In genomic region chr10:75407296-75407715, GRCh38 we compare ENCODE assay signal across 11 cellular contexts. TPM values are rescaled to one million over a fixed set of nuclear protein-coding genes. Genes with fewer than 3 reads are reported as not detected.
DNase-seq lines count a peak whose midpoint lies in the region; ATAC-seq and TF ChIP-seq lines count a peak whose summit lies in the region.
"Had no signal": no experiment of that assay in that cellular context is flagged by ENCODE, and none has a peak within 500 bp of the region (broad histone marks: within the 10 kb centered on the region; RNA-seq: fewer than 3 reads in every experiment).

No MANE protein-coding gene starts in this region.

- in situ Hi-C loops in transverse colon (cut with MboI; ENCODE audit: low pct_ligation_motif_present in 1 of 4, low pct_unique_long_range_greater_than_20kb in 1 of 4, low sequenced_read_pairs in 3 of 4): loop anchor here (25.0 kb wide), 3 partner anchors 230 to 630 kb away; no protein-coding TSS in a partner anchor

- DNase-seq in cardiac muscle cell (ENCODE audit: low read depth in 1 of 2, low spot score in 1 of 2): peak in 1 of 2 donors; percentile 12
- no peak for DNase-seq in Right ventricle myocardium superior
- no peak for DNase-seq in coronary artery (ENCODE audit: low spot score)
- no peak for DNase-seq in transverse colon
- DNase-seq in stimulated activated CD4-positive, alpha-beta T cell treated with anti-CD3 and anti-CD28 coated beads, Interleukin-2, amount 100 ng/mL, for 24 hours: no peak
- no peak for DNase-seq in WERI-Rb-1
- DNase-seq in A172 (ENCODE audit: low spot score): no peak
- DNase-seq: NCI-H1048, SIG-M5 had no signal

- H3K36me3 ChIP-seq in cardiac muscle cell (no peaks in the 10 kb centered on the region), muscle layer of colon (ENCODE audit: insufficient read depth, low read length) (no peaks in the 10 kb centered on the region), transverse colon (no peaks in the 10 kb centered on the region), WERI-Rb-1 (no peaks in the 10 kb centered on the region)
- H3K36me3 ChIP-seq: BLaER1 had no signal

- TF ChIP-seq EP300 in transverse colon (IDR thresholded peaks at IDR 0.05; ENCODE audit: low read depth): no peak

- intact Hi-C loops in Right ventricle myocardium superior (cut with DNase I): loop anchor here (10.0 kb wide), 2 partner anchors 367 to 897 kb away; no protein-coding TSS in a partner anchor
- intact Hi-C loops in transverse colon (cut with DNase I; ENCODE audit: low total_unique reads): loop anchor here (10.0 kb wide), 3 partner anchors 137 to 1597 kb away; no protein-coding TSS in a partner anchor

- TF ChIP-seq CTCF in cardiac muscle cell (IDR thresholded peaks at IDR 0.05; ENCODE audit: low read depth, low read length) (no peak), coronary artery (IDR thresholded peaks at IDR 0.05) (no peak), transverse colon (IDR thresholded peaks at IDR 0.05) (no peak), WERI-Rb-1 (IDR thresholded peaks at IDR 0.05; ENCODE audit: low read depth, low read length) (no peak)

- H3K4me1 ChIP-seq in cardiac muscle cell (ENCODE audit: low read depth): peaks cover 8% of the 10 kb centered on the region
- peaks cover 5% of the 10 kb centered on the region for H3K4me1 ChIP-seq in muscle layer of colon (ENCODE audit: insufficient read depth, low read length)
- peaks cover 0 to 44% (median 33%) of the 10 kb centered on the region in 4 donors for H3K4me1 ChIP-seq in transverse colon

- H3K27ac ChIP-seq in cardiac muscle cell (peak overlapping the region; percentile 76), coronary artery (peak overlapping the region; percentile 67 to 88), muscle layer of colon (ENCODE audit: low read depth, low read length) (peak overlapping the region; percentile 83), transverse colon (peak overlapping the region; percentile 86 to 93 (median 89)), WERI-Rb-1 (no peak overlapping the region)
- H3K27ac ChIP-seq: BLaER1 had no signal

- H3K4me3 ChIP-seq in cardiac muscle cell (peak overlapping the region; percentile 71), coronary artery (peak overlapping the region; percentile 71), muscle layer of colon (ENCODE audit: low read depth in 1 of 2, low read length in 2 of 2) (peak overlapping the region; percentile 73 to 86), transverse colon (peak overlapping the region in 2 of 4 donors; percentile 79 to 93), WERI-Rb-1 (ENCODE audit: low read depth, low read length) (no peak overlapping the region)

- 81 to 93% methylated on average over 5 to 29 of the region's 33 CpGs for WGBS in transverse colon (ENCODE audit: low coverage in 1 of 2), 2 donors

- TF ChIP-seq POLR2A in transverse colon (IDR thresholded peaks at IDR 0.05): no peak

- H3K9me3 ChIP-seq in cardiac muscle cell (ENCODE audit: low read depth): no peaks in the 10 kb centered on the region
- no peaks in the 10 kb centered on the region for H3K9me3 ChIP-seq in muscle layer of colon (ENCODE audit: low read length)
- H3K9me3 ChIP-seq in transverse colon: no peaks in the 10 kb centered on the region
- no peaks in the 10 kb centered on the region for H3K9me3 ChIP-seq in WERI-Rb-1 (ENCODE audit: severe bottlenecking)

- no peak for ATAC-seq in Right ventricle myocardium superior (ENCODE audit: poor library complexity)

- no peak overlapping the region for H3K9ac ChIP-seq in muscle layer of colon (ENCODE audit: low read length)
- H3K9ac ChIP-seq: BLaER1 had no signal

- peaks cover 54% of the 10 kb centered on the region for H3K27me3 ChIP-seq in cardiac muscle cell
- H3K27me3 ChIP-seq in muscle layer of colon (ENCODE audit: control insufficient read depth in 1 of 2, insufficient read depth in 2 of 2, low read length in 2 of 2): no peaks in the 10 kb centered on the region
- peaks cover 19% of the 10 kb centered on the region for H3K27me3 ChIP-seq in transverse colon
- no peaks in the 10 kb centered on the region for H3K27me3 ChIP-seq in WERI-Rb-1 (ENCODE audit: insufficient read depth, low read depth, severe bottlenecking)

RNA-seq across cellular contexts. Expression of gene ZNF503, which starts 5.7 kb away (rescaled TPM):
- 110 and 124 TPM in 2 replicates for total RNA-seq in cardiac muscle cell
- polyA plus RNA-seq in cardiac muscle cell: 37.3 and 41.8 TPM in 2 replicates
- total RNA-seq in Right ventricle myocardium superior: 6.8 TPM
- total RNA-seq in transverse colon: 10 to 100 TPM in 1 of 4 donors, 1 to 10 TPM in 3; 3.0 to 17.9 (median 7.2) TPM
- 8.8 and 10.6 TPM in 2 replicates for total RNA-seq in A172 (2014; rRNA removed; shearing (Covaris generic))

RNA-seq across cellular contexts. Expression of gene LRMDA, which starts 24.1 kb away (rescaled TPM):
- total RNA-seq in cardiac muscle cell (3.0 and 6.2 TPM in 2 replicates), Right ventricle myocardium superior (26.3 TPM), transverse colon (1 to 10 TPM; 2.2 to 7.8 (median 4.5) TPM)
- 11.7 and 29.3 TPM in 2 replicates for polyA plus RNA-seq in cardiac muscle cell
- total RNA-seq in A172 (2014; rRNA removed; shearing (Covaris generic)): 0.07 TPM in 1 of 2 replicates, not detected in the other
